ENCODE assay signal across 16 cellular contexts in genomic region chr4:87734936-87735335, GRCh38.
"Had no signal": no experiment of that assay in that cellular context is flagged by ENCODE, and none has a peak within 500 bp of the region (broad histone marks: within the 10 kb centered on the region; RNA-seq: fewer than 3 reads in every experiment).

No MANE protein-coding gene starts in this region.

- H3K9me3 Mint-ChIP-seq: activated T-cell treated with anti-CD3 and anti-CD28 coated beads, Interleukin-2, amount 50 U/mL, for 4 hours; mesothelial cell of epicardium had no signal

- ATAC-seq: activated T-cell treated with anti-CD3 and anti-CD28 coated beads, Interleukin-2, amount 50 U/mL, for 4 hours; gastroesophageal sphincter had no signal

- H3K4me3 ChIP-seq: gastroesophageal sphincter, stomach, thoracic aorta had no signal

- H3K36me3 ChIP-seq: gastroesophageal sphincter, stomach, thoracic aorta had no signal

- H3K9me3 ChIP-seq: gastroesophageal sphincter, stomach had no signal

- H3K36me3 Mint-ChIP-seq: activated naive CD8-positive, alpha-beta T cell; brain; mesothelial cell of epicardium had no signal

- H3K4me3 Mint-ChIP-seq: activated naive CD8-positive, alpha-beta T cell; activated T-cell treated with anti-CD3 and anti-CD28 coated beads, Interleukin-2, amount 50 U/mL, for 4 hours; brain; mesothelial cell of epicardium had no signal

- H3K27ac ChIP-seq: gastroesophageal sphincter, parathyroid adenoma, stomach, thoracic aorta had no signal

- H2AFZ ChIP-seq: parathyroid adenoma had no signal

- H3K79me2 ChIP-seq: parathyroid adenoma had no signal

- H3K4me1 ChIP-seq: gastroesophageal sphincter, parathyroid adenoma, stomach had no signal

- H3K9ac ChIP-seq: parathyroid adenoma had no signal

- H3K27ac Mint-ChIP-seq: activated naive CD8-positive, alpha-beta T cell; brain; mesothelial cell of epicardium had no signal

- DNase-seq: activated CD4-positive, alpha-beta T cell treated with anti-CD3 and anti-CD28 coated beads, Interleukin-2, amount 50 U/mL, for 4 hours; activated effector memory CD4-positive, alpha-beta T cell treated with anti-CD3 and anti-CD28 coated beads, Interleukin-2, amount 50 U/mL, for 16 hours; activated T-cell treated with anti-CD3 and anti-CD28 coated beads, Interleukin-2, amount 50 U/mL, for 4 hours; amygdala; dermis blood vessel endothelial cell; kidney; retina; stimulated activated CD4-positive, alpha-beta T cell treated with anti-CD3 and anti-CD28 coated beads, Interleukin-15, amount 100 ng/mL, for 24 hours; stimulated activated CD4-positive, alpha-beta T cell treated with anti-CD3 and anti-CD28 coated beads, Interleukin-4, amount 100 ng/mL, for 24 hours; stomach had no signal

- H3K4me1 Mint-ChIP-seq: brain had no signal

- H3K27me3 ChIP-seq: gastroesophageal sphincter, stomach had no signal
